ENCODE assay signal across 32 cellular contexts in the genomic region with DNA sequence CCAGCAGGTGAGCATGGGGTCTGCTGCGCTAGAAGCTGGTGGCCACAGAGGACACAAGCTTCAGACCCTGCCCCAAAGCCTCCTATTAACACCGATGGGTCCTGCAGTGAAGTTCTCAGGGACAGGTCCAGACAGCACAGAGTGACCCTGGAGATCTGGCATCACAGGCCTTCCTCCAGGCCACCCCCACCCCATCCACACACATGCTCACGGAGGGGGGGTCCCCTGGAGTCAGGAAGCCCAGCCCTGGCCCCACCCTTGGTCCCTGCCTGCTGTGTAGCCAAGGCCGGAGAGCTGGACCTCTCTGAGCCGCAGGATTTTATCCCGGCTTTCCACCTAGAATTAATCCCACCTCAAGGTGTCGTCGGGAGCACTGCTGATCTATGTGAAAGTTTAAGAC.
"Had no signal": no experiment of that assay in that cellular context is flagged by ENCODE, and none has a peak within 500 bp of the region (broad histone marks: within the 10 kb centered on the region; RNA-seq: fewer than 3 reads in every experiment).

No MANE protein-coding gene starts in this region.

- H3K4me1 ChIP-seq: foreskin keratinocyte, gastroesophageal sphincter had no signal

- ATAC-seq: activated CD4-positive, CD25-positive, alpha-beta regulatory T cell treated with anti-CD3 and anti-CD28 coated beads, Interleukin-2, amount 50 U/mL, for 24 hours; activated CD8-positive, alpha-beta T cell treated with anti-CD3 and anti-CD28 coated beads for 36 hours; activated T-cell treated with anti-CD3 and anti-CD28 coated beads, Interleukin-2, amount 50 U/mL, for 4 hours; activated T-helper 17 cell treated with anti-CD3 and anti-CD28 coated beads, Interleukin-2, amount 50 U/mL, for 72 hours; effector memory CD8-positive, alpha-beta T cell; foreskin keratinocyte; gastroesophageal sphincter; T-helper 17 cell had no signal

- FAIRE-seq: astrocyte, bronchial epithelial cell, colon had no signal

- H3K4me3 ChIP-seq: esophagus muscularis mucosa, gastroesophageal sphincter had no signal

- H3K9me3 ChIP-seq: esophagus muscularis mucosa, gastroesophageal sphincter had no signal

- H3K27ac ChIP-seq: brain microvascular endothelial cell, esophagus muscularis mucosa, foreskin keratinocyte, gastroesophageal sphincter, WERI-Rb-1 had no signal

- H3K27me3 ChIP-seq: brain microvascular endothelial cell had no signal

- DNase-seq: activated B cell treated with CpG ODN at 0.5 μM for 24 hours; activated CD4-positive, alpha-beta T cell treated with anti-CD3 and anti-CD28 coated beads for 48 hours; activated CD4-positive, alpha-beta T cell treated with anti-CD3 and anti-CD28 coated beads, Interleukin-2, amount 50 U/mL, for 1 hour; activated CD4-positive, alpha-beta T cell treated with anti-CD3 and anti-CD28 coated beads, Interleukin-2, amount 50 U/mL, for 48 hours; activated CD8-positive, alpha-beta memory T cell treated with anti-CD3 and anti-CD28 coated beads for 24 hours; activated CD8-positive, alpha-beta T cell treated with anti-CD3 and anti-CD28 coated beads for 36 hours; activated effector memory CD4-positive, alpha-beta T cell treated with Interleukin-2 at 50 U/mL for 16 hours; activated gamma-delta T cell treated with Interleukin-2 at 50 U/mL for 16 hours; activated naive CD4-positive, alpha-beta T cell treated with anti-CD3 and anti-CD28 coated beads, Interleukin-2, amount 50 U/mL, for 16 hours; activated naive CD4-positive, alpha-beta T cell treated with Interleukin-2 at 50 U/mL for 16 hours; activated T-cell treated with anti-CD3 and anti-CD28 coated beads, Interleukin-2, amount 50 U/mL, for 4 hours; amniotic stem cell; anterior cingulate cortex; brain microvascular endothelial cell; caudate nucleus; cortex of kidney; dermis blood vessel endothelial cell; effector CD4-positive, alpha-beta T cell; effector memory CD8-positive, alpha-beta T cell; erythroblast; foreskin keratinocyte; T-helper 1 cell; T-helper 17 cell; T1000; WERI-Rb-1 had no signal

- H3K36me3 ChIP-seq: brain microvascular endothelial cell, esophagus muscularis mucosa, gastroesophageal sphincter, WERI-Rb-1 had no signal
